ENCODE assay signal across 1 cellular context in genomic region chr1:21311016-21311415, GRCh38.
TF ChIP-seq lines count a peak whose summit lies in the region.

No MANE protein-coding gene starts in this region.

TF ChIP-seq in H1, 55 proteins besides CTCF, POLR2A, EP300 and RAD21:
- TF ChIP-seq EZH2 (IDR thresholded peaks at IDR 0.05; ENCODE audit: low read depth, low read length, severe bottlenecking) (no peak), POU5F1 (IDR thresholded peaks at IDR 0.05; ENCODE audit: low read depth, low read length) (no peak), NRF1 (IDR thresholded peaks at IDR 0.05; ENCODE audit: low read depth, low read length) (no peak), CHD1 (IDR thresholded peaks at IDR 0.05; ENCODE audit: low read depth, low read length) (no peak), SIX5 (IDR thresholded peaks at IDR 0.05; ENCODE audit: low read depth, low read length) (no peak), SRF (IDR thresholded peaks at IDR 0.05; ENCODE audit: low read depth, low read length) (no peak), MAFK (IDR thresholded peaks at IDR 0.05; ENCODE audit: low read depth, low read length) (no peak), SIN3A (conservative IDR thresholded peaks at IDR 0.05 in 1 of 2, IDR thresholded peaks at IDR 0.05 in 1 of 2; ENCODE audit: low read depth in 1 of 2, low read length in 2 of 2) (no peak), JUND (IDR thresholded peaks at IDR 0.05; ENCODE audit: low read length) (no peak), JUN (IDR thresholded peaks at IDR 0.05; ENCODE audit: low read depth, low read length) (no peak), KDM5A (IDR thresholded peaks at IDR 0.05; ENCODE audit: low read length) (no peak), PHF8 (conservative IDR thresholded peaks at IDR 0.05; ENCODE audit: low read depth, low read length) (no peak), BCL11A (IDR thresholded peaks at IDR 0.05; ENCODE audit: low read depth in 2 of 2, low read length in 2 of 2) (no peak), MAX (IDR thresholded peaks at IDR 0.05) (no peak), RBBP5 (IDR thresholded peaks at IDR 0.05; ENCODE audit: borderline replicate concordance, low read depth, low read length) (no peak)
